Comparison of ENCODE assay signal across 12 cellular contexts in the genomic region with DNA sequence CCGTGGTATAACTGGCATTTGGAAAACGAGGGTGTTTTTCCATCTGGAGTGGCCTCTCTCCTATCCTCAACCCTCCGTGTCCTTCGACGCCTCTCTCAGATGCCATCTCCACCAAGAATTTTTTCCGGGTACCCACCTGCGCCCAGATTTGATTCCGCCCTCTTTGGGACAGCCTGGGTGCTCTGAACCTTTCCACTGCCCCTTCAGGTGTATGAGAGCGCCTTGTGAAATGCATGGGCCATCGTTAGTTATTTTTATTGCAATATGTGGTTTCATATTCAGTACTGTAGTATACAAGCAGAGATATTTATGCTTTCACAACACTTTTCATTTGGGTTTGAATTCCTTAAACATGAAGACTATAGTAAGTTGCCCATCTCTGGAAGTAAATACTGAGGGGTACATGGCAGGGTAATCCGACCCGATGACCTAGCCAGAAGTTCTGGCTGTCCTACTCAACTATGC.
A peak's percentile ranks its signal among the peaks of the same experiment; 100 is the strongest.
DNase-seq lines count a peak whose midpoint lies in the region; ATAC-seq, FAIRE-seq and TF ChIP-seq lines count a peak whose summit lies in the region.
"Had no signal": no experiment of that assay in that cellular context is flagged by ENCODE, and none has a peak within 500 bp of the region (broad histone marks: within the 10 kb centered on the region; RNA-seq: fewer than 3 reads in every experiment).

No MANE protein-coding gene starts in this region.

- no peak for FAIRE-seq in bronchial epithelial cell (lab: Jason Lieb, UNC)
- FAIRE-seq: colon, D721Med had no signal

- H3K36me3 ChIP-seq in bronchial epithelial cell (ENCODE audit: control insufficient read depth, insufficient read depth, low read length) (no peaks in the 10 kb centered on the region), mesodermal cell (ENCODE audit: control insufficient read depth, insufficient read depth, low read length) (no peaks in the 10 kb centered on the region), upper lobe of right lung (no peaks in the 10 kb centered on the region)

- peak overlapping the region; percentile 72 for H3K27ac Mint-ChIP-seq in activated naive CD4-positive, alpha-beta T cell treated with anti-CD3 and anti-CD28 coated beads, Interleukin-2, amount 50 U/mL, for 24 hours

- H3K4me1 Mint-ChIP-seq in activated naive CD4-positive, alpha-beta T cell treated with anti-CD3 and anti-CD28 coated beads, Interleukin-2, amount 50 U/mL, for 24 hours = peaks cover 55% of the 10 kb centered on the region

- 54 to 74% methylated on average over 8 to 10 of the region's 12 CpGs for WGBS in mesodermal cell (ENCODE audit: insufficient coverage in 2 of 2), 2 experiments

- no peaks in the 10 kb centered on the region for H3K9me3 Mint-ChIP-seq in activated naive CD4-positive, alpha-beta T cell treated with anti-CD3 and anti-CD28 coated beads, Interleukin-2, amount 50 U/mL, for 24 hours

- peak overlapping the region; percentile 87 for H3K4me3 Mint-ChIP-seq in activated naive CD4-positive, alpha-beta T cell treated with anti-CD3 and anti-CD28 coated beads, Interleukin-2, amount 50 U/mL, for 24 hours

- no peaks in the 10 kb centered on the region for H3K9me3 ChIP-seq in mesodermal cell (ENCODE audit: control insufficient read depth, low read length)
- no peaks in the 10 kb centered on the region for H3K9me3 ChIP-seq in upper lobe of right lung

- H3K27ac ChIP-seq in mesodermal cell (ENCODE audit: low read depth, low read length, severe bottlenecking) (no peak overlapping the region), upper lobe of right lung (no peak overlapping the region)

- H3K36me3 Mint-ChIP-seq in activated naive CD4-positive, alpha-beta T cell treated with anti-CD3 and anti-CD28 coated beads, Interleukin-2, amount 50 U/mL, for 24 hours = peaks cover 14% of the 10 kb centered on the region

- H3K27me3 ChIP-seq in bronchial epithelial cell (ENCODE audit: control insufficient read depth, insufficient read depth, low read length) (no peaks in the 10 kb centered on the region), upper lobe of right lung (peaks cover 57% of the 10 kb centered on the region)

- TF ChIP-seq CTCF in bronchial epithelial cell (IDR thresholded peaks at IDR 0.05; ENCODE audit: insufficient read depth, low read length, severe bottlenecking) = no peak
- TF ChIP-seq CTCF in upper lobe of right lung (IDR thresholded peaks at IDR 0.05) = no peak

- intact Hi-C loops in upper lobe of right lung (cut with DNase I) = no loop called here

- H3K4me1 ChIP-seq in mesodermal cell (ENCODE audit: control insufficient read depth, insufficient read depth, low read length, poor library complexity, severe bottlenecking) (no peaks in the 10 kb centered on the region), upper lobe of right lung (peaks cover 11% of the 10 kb centered on the region)

- H3K27me3 Mint-ChIP-seq in activated naive CD4-positive, alpha-beta T cell treated with anti-CD3 and anti-CD28 coated beads, Interleukin-2, amount 50 U/mL, for 24 hours = peaks cover 3% of the 10 kb centered on the region

- no peak for DNase-seq in activated naive CD4-positive, alpha-beta T cell (lab: John Stamatoyannopoulos, UW)
- DNase-seq in bronchial epithelial cell (ENCODE audit: low read depth) = peak; percentile 23
- no peak for DNase-seq in upper lobe of right lung
- DNase-seq in NCI-H146 treated with DMSO at 0.1 percent for 48 hours (lab: John Stamatoyannopoulos, UW; ENCODE audit: unreplicated experiment) = no peak
- DNase-seq: KBM-7, SHP77 treated with DMSO at 0.1 percent for 48 hours had no signal

- ATAC-seq in upper lobe of right lung = no peak
- no peak for ATAC-seq in GM21786 (IDR thresholded peaks at IDR 0.05; ENCODE audit: unreplicated experiment)
- no peak for ATAC-seq in HG03108 (IDR thresholded peaks at IDR 0.05; ENCODE audit: unreplicated experiment)

- H3K4me3 ChIP-seq in bronchial epithelial cell (ENCODE audit: low read depth, low read length) = peak overlapping the region; percentile 97
- H3K4me3 ChIP-seq in mesodermal cell (ENCODE audit: extremely low read depth, insufficient read depth, low read length, poor library complexity, severe bottlenecking) = peak overlapping the region; percentile 80
- H3K4me3 ChIP-seq in upper lobe of right lung = peak overlapping the region; percentile 50
